9 cellular contexts compared by ENCODE assay signal in genomic region chr16:51150894-51151320, GRCh38. TPM values are rescaled to one million over a fixed set of nuclear protein-coding genes. Genes with fewer than 3 reads are reported as not detected.
DNase-seq lines count a peak whose midpoint lies in the region; ATAC-seq and TF ChIP-seq lines count a peak whose summit lies in the region.
"Had no signal": no experiment of that assay in that cellular context is flagged by ENCODE, and none has a peak within 500 bp of the region (broad histone marks: within the 10 kb centered on the region; RNA-seq: fewer than 3 reads in every experiment).

TSS of gene SALL1 (minus strand) at chr16:51151270. CDS start at chr16:51151241, 29 bp downstream.

- peak within 1 kb of the TSS; percentile 92 to 100 (median 98) for H3K4me2 ChIP-seq in BLaER1 treated with 17β-estradiol and CSF1 and Interleukin-3, amounts not matched to agents 10 nM and 100 nM

- TF ChIP-seq POLR2A in prostate gland (IDR thresholded peaks at IDR 0.05): no peak

- 2% methylated on average over 37 of the region's 37 CpGs for WGBS in prostate gland

- no peaks in the 10 kb centered on the region for H3K4me1 Mint-ChIP-seq in stimulated activated memory B cell treated with anti-CD40 and anti-IgM and Interleukin-4, amounts not matched to agents 10 μg/mL and 1 μg/mL and 100 μg/mL, for 72 hours
- H3K4me1 Mint-ChIP-seq: natural killer cell had no signal

- H3K9me3 ChIP-seq in BLaER1 treated with 17β-estradiol and CSF1 and Interleukin-3, amounts not matched to agents 10 nM and 100 nM (replicated peaks in 1 of 11): peaks cover 26 to 32% (median 30%) of the 10 kb centered on the region in 11 experiments
- H3K9me3 ChIP-seq in SK-N-MC (ENCODE audit: low read depth, low read length): no peaks in the 10 kb centered on the region
- H3K9me3 ChIP-seq in right atrium auricular region: no peaks in the 10 kb centered on the region
- no peaks in the 10 kb centered on the region for H3K9me3 ChIP-seq in prostate gland

- peaks cover 0 to 36% (median 22%) of the 10 kb centered on the region in 11 experiments; a peak in 16 of 22 replicates for H4K20me1 ChIP-seq in BLaER1 treated with 17β-estradiol and CSF1 and Interleukin-3, amounts not matched to agents 10 nM and 100 nM

- H3K9me3 Mint-ChIP-seq in stimulated activated memory B cell treated with anti-CD40 and anti-IgM and Interleukin-4, amounts not matched to agents 10 μg/mL and 1 μg/mL and 100 μg/mL, for 72 hours: peaks cover 4% of the 10 kb centered on the region
- H3K9me3 Mint-ChIP-seq: natural killer cell had no signal

- DNase-seq in SK-N-MC (ENCODE audit: low read depth, low spot score) (no peak), right atrium auricular region (ENCODE audit: low spot score) (no peak), prostate gland (ENCODE audit: low spot score) (no peak), GM03348 (ENCODE audit: low spot score) (no peak), NK-92 (lab: John Stamatoyannopoulos, UW; ENCODE audit: unreplicated experiment) (no peak)
- DNase-seq: natural killer cell had no signal

- intact Hi-C loops in prostate gland (cut with DNase I): no loop called here

- no peak within 1 kb of the TSS for H3K27ac Mint-ChIP-seq in stimulated activated memory B cell treated with anti-CD40 and anti-IgM and Interleukin-4, amounts not matched to agents 10 μg/mL and 1 μg/mL and 100 μg/mL, for 72 hours
- H3K27ac Mint-ChIP-seq: natural killer cell had no signal

- peak within 1 kb of the TSS; percentile 27 to 78 (median 54); a peak in 21 of 22 replicates for H3K9ac ChIP-seq in BLaER1 treated with 17β-estradiol and CSF1 and Interleukin-3, amounts not matched to agents 10 nM and 100 nM
- no peak within 1 kb of the TSS for H3K9ac ChIP-seq in SK-N-MC (ENCODE audit: insufficient read length)

- peak within 1 kb of the TSS; percentile 55 to 77 (median 70) for H3K4me3 ChIP-seq in BLaER1 treated with 17β-estradiol and CSF1 and Interleukin-3, amounts not matched to agents 10 nM and 100 nM
- peak within 1 kb of the TSS; percentile 60 for H3K4me3 ChIP-seq in SK-N-MC
- peak within 1 kb of the TSS; percentile 26 to 54 for H3K4me3 ChIP-seq in right atrium auricular region
- H3K4me3 ChIP-seq in prostate gland: peak within 1 kb of the TSS; percentile 19 to 32

- H3K36me3 ChIP-seq in BLaER1 treated with 17β-estradiol and CSF1 and Interleukin-3, amounts not matched to agents 10 nM and 100 nM: no peaks in the 10 kb centered on the region
- H3K36me3 ChIP-seq in SK-N-MC (ENCODE audit: insufficient read depth, low read length) (no peaks in the 10 kb centered on the region), right atrium auricular region (no peaks in the 10 kb centered on the region), prostate gland (no peaks in the 10 kb centered on the region)

- ATAC-seq in stimulated activated memory B cell treated with anti-CD40 and anti-IgM and Interleukin-4, amounts not matched to agents 10 μg/mL and 1 μg/mL and 100 μg/mL, for 72 hours: no peak
- ATAC-seq in GM21723 (IDR thresholded peaks at IDR 0.05; ENCODE audit: unreplicated experiment): no peak
- ATAC-seq: natural killer cell had no signal

- H3K27me3 ChIP-seq in BLaER1 treated with 17β-estradiol and CSF1 and Interleukin-3, amounts not matched to agents 10 nM and 100 nM: peaks cover 97 to 100% (median 99%) of the 10 kb centered on the region in 11 experiments
- peaks cover 17 to 42% of the 10 kb centered on the region in 2 donors for H3K27me3 ChIP-seq in right atrium auricular region
- H3K27me3 ChIP-seq in prostate gland (replicated peaks; ENCODE audit: insufficient read depth): peaks cover 42% of the 10 kb centered on the region

- no peak within 1 kb of the TSS for H3K4me3 Mint-ChIP-seq in stimulated activated memory B cell treated with anti-CD40 and anti-IgM and Interleukin-4, amounts not matched to agents 10 μg/mL and 1 μg/mL and 100 μg/mL, for 72 hours
- H3K4me3 Mint-ChIP-seq: natural killer cell had no signal

- H3K4me1 ChIP-seq in BLaER1 treated with 17β-estradiol and CSF1 and Interleukin-3, amounts not matched to agents 10 nM and 100 nM: peaks cover 6 to 32% (median 19%) of the 10 kb centered on the region in 10 experiments; a peak in 17 of 20 replicates
- H3K4me1 ChIP-seq in right atrium auricular region (peaks cover 0 to 40% of the 10 kb centered on the region in 2 donors), prostate gland (replicated peaks) (peaks cover 4% of the 10 kb centered on the region)

- peaks cover 77% of the 10 kb centered on the region for H3K27me3 Mint-ChIP-seq in stimulated activated memory B cell treated with anti-CD40 and anti-IgM and Interleukin-4, amounts not matched to agents 10 μg/mL and 1 μg/mL and 100 μg/mL, for 72 hours

- H3K27ac ChIP-seq in BLaER1 treated with 17β-estradiol and CSF1 and Interleukin-3, amounts not matched to agents 10 nM and 100 nM: 0 out of 22 replicates have a peak within 1 kb of the TSS, but pooled peaks of 1 of the 11 experiments have one; percentile 34
- no peak within 1 kb of the TSS for H3K27ac ChIP-seq in SK-N-MC
- H3K27ac ChIP-seq in right atrium auricular region: no peak within 1 kb of the TSS
- H3K27ac ChIP-seq in prostate gland: peak within 1 kb of the TSS; percentile 27 to 49

- peaks cover 10% of the 10 kb centered on the region for H3K36me3 Mint-ChIP-seq in stimulated activated memory B cell treated with anti-CD40 and anti-IgM and Interleukin-4, amounts not matched to agents 10 μg/mL and 1 μg/mL and 100 μg/mL, for 72 hours
- H3K36me3 Mint-ChIP-seq: natural killer cell had no signal

- TF ChIP-seq CTCF in right atrium auricular region (IDR thresholded peaks at IDR 0.05) (no peak), prostate gland (IDR thresholded peaks at IDR 0.05) (no peak)

RNA-seq across cellular contexts. Expression of gene SALL1, which starts in this region (rescaled TPM):
- total RNA-seq in right atrium auricular region (1 to 10 TPM; 1.3 to 6.9 TPM), prostate gland (1 to 10 TPM in 1 of 2 donors, under 1 TPM in 1; 0.14 to 4.8 TPM)
- total RNA-seq: natural killer cell had no signal

Comparison
In these comparisons a context has a peak if more than half of its experiments do, and no peak if none do; other contexts are left out.
1. H3K27ac ChIP-seq: peak in prostate gland (2 of 2); none in SK-N-MC (single experiment) and right atrium auricular region (0 of 2).
2. Peak in every context shown above with its lines, with median percentiles within 50 percentile points of each other: H3K4me3 ChIP-seq.